8 cellular contexts compared by ENCODE assay signal in the genomic region with DNA sequence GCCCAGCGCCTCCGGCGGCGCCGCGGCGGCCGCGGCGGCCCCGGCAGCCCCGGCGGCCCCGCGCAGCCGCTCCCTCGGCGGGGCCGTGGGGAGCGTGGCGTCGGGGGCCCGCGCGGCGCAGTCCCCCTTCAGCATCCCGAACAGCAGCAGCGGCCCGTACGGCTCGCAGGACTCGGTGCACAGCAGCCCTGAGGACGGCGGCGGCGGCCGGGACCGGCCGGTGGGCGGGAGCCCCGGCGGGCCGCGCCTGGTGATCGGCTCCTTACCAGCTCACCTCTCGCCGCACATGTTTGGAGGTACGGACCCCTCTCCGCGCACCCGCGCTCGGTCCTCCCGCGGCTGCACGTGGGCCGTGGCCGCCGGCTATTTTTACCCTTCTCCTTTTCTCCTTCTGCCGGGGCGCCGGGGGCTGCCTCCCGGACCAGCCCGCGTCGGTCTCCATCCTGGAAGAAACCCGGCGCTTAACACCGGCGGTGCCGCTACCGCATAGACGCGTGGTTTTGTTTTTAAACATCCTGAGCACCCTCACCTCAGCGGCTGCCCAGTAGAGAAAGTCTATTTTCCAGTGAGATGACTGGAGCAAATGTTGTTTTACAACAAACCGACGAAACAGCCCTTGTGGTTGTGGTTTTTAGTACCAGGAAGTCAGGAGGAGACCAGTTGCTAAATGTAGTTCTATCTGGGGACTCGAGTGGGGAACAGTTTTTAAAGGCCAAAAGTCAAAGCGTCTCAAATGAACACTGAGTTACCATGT. TPM values are rescaled to one million over a fixed set of nuclear protein-coding genes. Genes with fewer than 3 reads are reported as not detected.
DNase-seq lines count a peak whose midpoint lies in the region; ATAC-seq and TF ChIP-seq lines count a peak whose summit lies in the region.

No MANE protein-coding gene starts in this region.

- H3K27ac ChIP-seq in HUES48 (ENCODE audit: low read depth, low read length) = peak overlapping the region; percentile 93

- H3K4me3 ChIP-seq in HUES48 (ENCODE audit: low read depth, low read length) (peak overlapping the region; percentile 78), astrocyte of the spinal cord (ENCODE audit: low read depth, low read length) (peak overlapping the region; percentile 77)

- H3K27ac Mint-ChIP-seq in T-helper 17 cell (peak overlapping the region; percentile 92), immature natural killer cell (peak overlapping the region; percentile 89 to 99 (median 96))

- no peaks in the 10 kb centered on the region for H3K27me3 Mint-ChIP-seq in T-helper 17 cell
- peaks cover 13 to 23% (median 18%) of the 10 kb centered on the region in 3 donors for H3K27me3 Mint-ChIP-seq in immature natural killer cell (ENCODE audit: low read depth in 3 of 3)

- ATAC-seq in GM19467 (IDR thresholded peaks at IDR 0.05; ENCODE audit: unreplicated experiment) (peak; percentile 2), T-helper 17 cell (no peak), GM18519 (IDR thresholded peaks at IDR 0.05; ENCODE audit: low FRiP score, unreplicated experiment) (no peak)

- in situ Hi-C loops in astrocyte of the spinal cord (cut with HindIII; ENCODE audit: low sequenced_read_pairs) = no loop called here

- peaks cover 9 to 14% (median 13%) of the 10 kb centered on the region in 6 donors for H3K9me3 Mint-ChIP-seq in immature natural killer cell

- TF ChIP-seq CTCF in astrocyte of the spinal cord (IDR thresholded peaks at IDR 0.05; ENCODE audit: low read depth, low read length) = no peak

- H3K4me3 Mint-ChIP-seq in T-helper 17 cell = peak overlapping the region; percentile 99
- peak overlapping the region; percentile 91 to 99 (median 94) for H3K4me3 Mint-ChIP-seq in immature natural killer cell

- DNase-seq in COLO668 (lab: John Stamatoyannopoulos, UW; ENCODE audit: unreplicated experiment) (peak; percentile 75), T-helper 17 cell (peak; percentile 13 to 26 (median 26)), astrocyte of the spinal cord (ENCODE audit: low read depth, low spot score) (peak; percentile 60), immature natural killer cell (peak; percentile 75 to 81 (median 81))
- DNase-seq in stimulated activated CD4-positive, alpha-beta T cell treated with anti-CD3 and anti-CD28 coated beads, Interleukin-12 subunit alpha, Interleukin-12 subunit beta, amount 100 ng/mL, for 4 hours = peak; percentile 26

- H3K9me3 ChIP-seq in HUES48 (ENCODE audit: control insufficient read depth, insufficient read depth, low read length) (no peaks in the 10 kb centered on the region), T-helper 17 cell (ENCODE audit: control insufficient read depth, low read length, poor library complexity, severe bottlenecking) (no peaks in the 10 kb centered on the region)

- H3K36me3 ChIP-seq in HUES48 (ENCODE audit: control insufficient read depth, insufficient read depth, low read length) = no peaks in the 10 kb centered on the region

- H3K36me3 Mint-ChIP-seq in T-helper 17 cell (ENCODE audit: low read depth) (peaks cover 4% of the 10 kb centered on the region), immature natural killer cell (peaks cover 7 to 10% (median 7%) of the 10 kb centered on the region in 3 donors)

- H3K9ac ChIP-seq in HUES48 (ENCODE audit: low read depth, low read length) = peak overlapping the region; percentile 14

- H3K27me3 ChIP-seq in HUES48 (ENCODE audit: control insufficient read depth, insufficient read depth, low read length) = no peaks in the 10 kb centered on the region

- H3K4me1 ChIP-seq in HUES48 (ENCODE audit: control insufficient read depth, insufficient read depth, low read length) = peaks cover 36% of the 10 kb centered on the region

- H3K4me1 Mint-ChIP-seq in T-helper 17 cell (peaks cover 42% of the 10 kb centered on the region), immature natural killer cell (peaks cover 51 to 66% of the 10 kb centered on the region in 2 donors)

RNA-seq across cellular contexts. Expression of gene ZNRF2, which starts 1.3 kb away (rescaled TPM):
- 10 to 100 TPM; 26.8 to 31.6 TPM for total RNA-seq in T-helper 17 cell
- 1 to 10 TPM; 1.9 to 3.7 (median 3.1) TPM for polyA plus RNA-seq in immature natural killer cell

Comparison
In these comparisons a context has a peak if more than half of its experiments do, and no peak if none do; other contexts are left out.
1. DNase-seq: peak in every context shown above with its lines; median percentile 81 in immature natural killer cell; 75 in COLO668; 60 in astrocyte of the spinal cord; 26 in T-helper 17 cell; 26 in stimulated activated CD4-positive, alpha-beta T cell treated with anti-CD3 and anti-CD28 coated beads, Interleukin-12 subunit alpha, Interleukin-12 subunit beta, amount 100 ng/mL, for 4 hours.